ENCODE assay signal across 27 cellular contexts in genomic region chr6:167275001-167275400, GRCh38. TPM values are rescaled to one million over a fixed set of nuclear protein-coding genes. Genes with fewer than 3 reads are reported as not detected.
A peak's percentile ranks its signal among the peaks of the same experiment; 100 is the strongest.
DNase-seq lines count a peak whose midpoint lies in the region; TF ChIP-seq lines count a peak whose summit lies in the region.
"Had no signal": no experiment of that assay in that cellular context is flagged by ENCODE, and none has a peak within 500 bp of the region (broad histone marks: within the 10 kb centered on the region; RNA-seq: fewer than 3 reads in every experiment).

No MANE protein-coding gene starts in this region.

- no peaks in the 10 kb centered on the region for H3K9me3 Mint-ChIP-seq in neural progenitor cell
- H3K9me3 Mint-ChIP-seq: CD4-positive, alpha-beta memory T cell; H9 had no signal

- peaks cover 14% of the 10 kb centered on the region for H3K4me1 ChIP-seq in neural progenitor cell

- no peak overlapping the region for H3K4me3 ChIP-seq in neural progenitor cell
- H3K4me3 ChIP-seq: SK-N-MC had no signal

- TF ChIP-seq CTCF in neural progenitor cell (IDR thresholded peaks at IDR 0.05) = no peak

- H3K36me3 ChIP-seq in neural progenitor cell = no peaks in the 10 kb centered on the region

- no peak overlapping the region for H3K4me2 ChIP-seq in neural progenitor cell

- H3K4me3 Mint-ChIP-seq in neural progenitor cell = no peak overlapping the region
- H3K4me3 Mint-ChIP-seq: CD4-positive, alpha-beta memory T cell; H9; HFFc6 had no signal

- H3K27me3 ChIP-seq in neural progenitor cell = no peaks in the 10 kb centered on the region

- no peak overlapping the region for H2AFZ ChIP-seq in neural progenitor cell (replicated peaks)

- H3K36me3 Mint-ChIP-seq in neural progenitor cell = no peaks in the 10 kb centered on the region
- H3K36me3 Mint-ChIP-seq: CD4-positive, alpha-beta memory T cell had no signal

- no peaks in the 10 kb centered on the region for H4K20me1 ChIP-seq in neural progenitor cell (ENCODE audit: low read depth)

- H3K79me2 ChIP-seq in neural progenitor cell (ENCODE audit: low read depth) = no peaks in the 10 kb centered on the region

- H3K9me3 ChIP-seq in neural progenitor cell (ENCODE audit: low read depth) = no peaks in the 10 kb centered on the region
- H3K9me3 ChIP-seq: Caco-2 had no signal

- H3K9ac ChIP-seq in neural progenitor cell = no peak overlapping the region

- peak overlapping the region; percentile 57 for H3K27ac Mint-ChIP-seq in neural progenitor cell
- H3K27ac Mint-ChIP-seq: CD4-positive, alpha-beta memory T cell; H9; HFFc6 had no signal

- no peak overlapping the region for H3K27ac ChIP-seq in neural progenitor cell
- H3K27ac ChIP-seq: HL-60, RWPE1, SK-N-MC had no signal

- H3K4me1 Mint-ChIP-seq in neural progenitor cell = peaks cover 30% of the 10 kb centered on the region
- H3K4me1 Mint-ChIP-seq: CD4-positive, alpha-beta memory T cell had no signal

- H3K27me3 Mint-ChIP-seq in neural progenitor cell (ENCODE audit: insufficient read depth, low read depth) = peaks cover 2% of the 10 kb centered on the region

- DNase-seq in G401 (ENCODE audit: low spot score) (peak; percentile 45), cerebellar cortex (ENCODE audit: low spot score) (peak; percentile 26), neural progenitor cell (ENCODE audit: low spot score) (no peak), medulla oblongata (ENCODE audit: extremely low spot score) (no peak), SW 1271 (lab: John Stamatoyannopoulos, UW) (no peak), NCI-H2081 treated with DMSO at 0.1 percent for 48 hours (lab: John Stamatoyannopoulos, UW) (no peak), occipital lobe (lab: John Stamatoyannopoulos, UW) (no peak)
- DNase-seq: CD4-positive, alpha-beta memory T cell; DMS153; H9; HFFc6; KBM-7; NCI-H1105; NCI-H146; NCI-H2029; NCI-H2171; NCI-H345; NCI-H524; NCI-H774; NK-92 treated with Interleukin-12 subunit alpha and Interleukin-12 subunit beta, amount 100 ng/mL, for 24 hours; SHP77 treated with DMSO at 0.1 percent for 48 hours had no signal

- in situ Hi-C loops in G401 (cut with HindIII; ENCODE audit: low sequenced_read_pairs) = no loop called here

- no peaks in the 10 kb centered on the region for H3F3A ChIP-seq in neural progenitor cell (ENCODE audit: low read depth)

RNA-seq across cellular contexts. Expression of gene UNC93A, which starts 16.1 kb away (rescaled TPM):
- not detected in 2 replicates for total RNA-seq in G401 (2014; rRNA removed; shearing (Covaris generic))
- total RNA-seq in neural progenitor cell (ENCODE audit: low replicate concordance) (0.28 TPM in 1 of 2 replicates, not detected in the other), occipital lobe (not detected)
- total RNA-seq: CD4-positive, alpha-beta memory T cell; HFFc6 had no signal

RNA-seq across cellular contexts. Expression of gene TTLL2, which starts 49.9 kb away (rescaled TPM):
- not detected in 2 replicates for total RNA-seq in G401 (2014; rRNA removed; shearing (Covaris generic))
- total RNA-seq in neural progenitor cell (ENCODE audit: low replicate concordance) (not detected in 2 replicates), occipital lobe (0.16 TPM)
- total RNA-seq: Caco-2; CD4-positive, alpha-beta memory T cell; H9; HepG2; HFFc6; HT-29 had no signal

Comparison
In these comparisons a context has a peak if more than half of its experiments do, and no peak if none do; other contexts are left out.
1. DNase-seq: peak in G401 (single experiment) and cerebellar cortex (single experiment); none in neural progenitor cell (single experiment), medulla oblongata (single experiment), SW 1271 (0 of 2), NCI-H2081 treated with DMSO at 0.1 percent for 48 hours (single experiment) and occipital lobe (single experiment).